Comparison of ENCODE assay signal across 10 cellular contexts in the genomic region with DNA sequence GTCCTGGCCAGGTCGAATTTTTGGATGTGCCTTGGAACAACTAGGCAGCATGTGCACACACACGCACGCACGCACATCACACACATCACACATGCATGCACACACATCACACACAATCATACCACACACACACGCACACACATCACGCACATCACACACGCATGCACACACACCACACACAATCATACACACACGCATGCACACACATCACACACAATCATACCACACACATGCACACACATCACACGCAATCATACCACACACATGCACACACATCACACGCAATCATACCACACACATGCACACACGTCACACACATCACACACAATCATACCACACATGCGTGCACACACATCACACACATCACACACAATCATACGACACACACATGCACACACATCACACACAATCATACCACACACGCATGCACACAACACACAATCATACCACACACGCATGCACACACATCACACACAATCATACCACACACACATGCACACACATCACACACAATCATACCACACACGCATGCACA. TPM values are rescaled to one million over a fixed set of nuclear protein-coding genes. Genes with fewer than 3 reads are reported as not detected.
DNase-seq lines count a peak whose midpoint lies in the region; TF ChIP-seq lines count a peak whose summit lies in the region.
"Not testable (repeated sequence)": the region's sequence is repeated elsewhere in the genome, so short reads cannot be mapped to it uniquely, and the experiment has no call there.
"Had no signal": no experiment of that assay in that cellular context is flagged by ENCODE, and none has a peak within 500 bp of the region (broad histone marks: within the 10 kb centered on the region; RNA-seq: fewer than 3 reads in every experiment).

No MANE protein-coding gene starts in this region.

- not testable (repeated sequence) for H3K9ac ChIP-seq in trophoblast cell (ENCODE audit: low read length)

- POLR2A ChIA-PET in HEK293 (lab: Yijun Ruan, JAX) = not testable (repeated sequence)

- not testable (repeated sequence) for H2AFZ ChIP-seq in trophoblast cell (ENCODE audit: insufficient read depth, low read length, poor library complexity)

- not testable (repeated sequence) for TF ChIP-seq EP300 in tibial nerve (IDR thresholded peaks at IDR 0.05)

- not testable (repeated sequence) for TF ChIP-seq POLR2A in tibial nerve (IDR thresholded peaks at IDR 0.05)

- H3K4ac ChIP-seq in trophoblast cell (ENCODE audit: low read depth, low read length) = not testable (repeated sequence)

- not testable (repeated sequence) for H3K79me2 ChIP-seq in trophoblast cell (ENCODE audit: control insufficient read depth, insufficient read depth, low read length, poor library complexity)

- H3K27me3 ChIP-seq in SJSA1 (replicated peaks); layer of hippocampus (ENCODE audit: control insufficient read depth, insufficient read depth, low read length); trophoblast cell (ENCODE audit: insufficient read depth, low read length); tibial nerve: not testable (repeated sequence)

- not testable (repeated sequence) for H2BK5ac ChIP-seq in trophoblast cell (ENCODE audit: low read depth, low read length, poor library complexity)

- not testable (repeated sequence) for H3K9me3 ChIP-seq in HEK293 (ENCODE audit: control insufficient read depth, insufficient read depth, low read depth, low read length); SJSA1 (replicated peaks); tibial nerve
- peaks cover 11% of the 10 kb centered on the region for H3K9me3 ChIP-seq in trophoblast cell (ENCODE audit: insufficient read depth, low read depth, low read length)

- not testable (repeated sequence) for H3K4me1 ChIP-seq in HEK293 (ENCODE audit: control insufficient read depth, insufficient read depth, low read length); trophoblast cell (ENCODE audit: control insufficient read depth in 1 of 2, insufficient read depth in 2 of 2, low read length in 2 of 2)
- H3K4me1 ChIP-seq in SJSA1 (replicated peaks) = peaks cover 55% of the 10 kb centered on the region
- H3K4me1 ChIP-seq in tibial nerve = peaks cover 0 to 53% (median 19%) of the 10 kb centered on the region in 4 donors

- WGBS in trophoblast cell (ENCODE audit: extremely low coverage, insufficient coverage, insufficient read length) = 100% methylated on average over 10 of the region's 16 CpGs
- 93% methylated on average over 16 of the region's 16 CpGs for WGBS in tibial nerve, 2 donors

- CTCF ChIA-PET in HEK293 (lab: Yijun Ruan, JAX) = not testable (repeated sequence)

- H3K18ac ChIP-seq in trophoblast cell (ENCODE audit: low read length) = not testable (repeated sequence)

- not testable (repeated sequence) for H4K8ac ChIP-seq in trophoblast cell (ENCODE audit: low read depth, low read length)

- H3K36me3 ChIP-seq in HEK293 (ENCODE audit: control insufficient read depth in 2 of 2, insufficient read depth in 1 of 2, low read length in 2 of 2); SJSA1; trophoblast cell (ENCODE audit: control insufficient read depth in 1 of 2, insufficient read depth in 2 of 2, low read length in 2 of 2); tibial nerve: not testable (repeated sequence)

- not testable (repeated sequence) for H4K91ac ChIP-seq in trophoblast cell (ENCODE audit: low read depth, low read length)

- H3K4me3 ChIP-seq in HEK293 (ENCODE audit: low read depth, low read length); SJSA1; tibial nerve: not testable (repeated sequence)
- peak overlapping the region; percentile 56 for H3K4me3 ChIP-seq in trophoblast cell (ENCODE audit: low read depth, low read length)

- not testable (repeated sequence) for H3K79me1 ChIP-seq in trophoblast cell (ENCODE audit: low read length)

- DNase-seq in SJSA1 (ENCODE audit: low read depth in 1 of 2, low spot score in 2 of 2); caudate nucleus (lab: John Stamatoyannopoulos, UW); trophoblast cell; tibial nerve (ENCODE audit: low spot score in 2 of 2): not testable (repeated sequence)

- not testable (repeated sequence) for H2BK120ac ChIP-seq in trophoblast cell (ENCODE audit: insufficient read depth, low read length, poor library complexity)

- not testable (repeated sequence) for H2AK5ac ChIP-seq in trophoblast cell (ENCODE audit: low read length)

- not testable (repeated sequence) for H4K12ac ChIP-seq in trophoblast cell (ENCODE audit: low read depth, low read length)

- not testable (repeated sequence) for H2BK12ac ChIP-seq in trophoblast cell (ENCODE audit: low read length)

- H3K23ac ChIP-seq in trophoblast cell (ENCODE audit: low read length) = peak overlapping the region; percentile 55

- not testable (repeated sequence) for H3K14ac ChIP-seq in trophoblast cell (ENCODE audit: low read length)

- not testable (repeated sequence) for H3K4me2 ChIP-seq in trophoblast cell (ENCODE audit: low read length)

- not testable (repeated sequence) for H3K27ac ChIP-seq in HEK293 (ENCODE audit: extremely low read depth, low read depth, low read length); trophoblast cell (ENCODE audit: low read depth, low read length)
- H3K27ac ChIP-seq in SJSA1 (peak overlapping the region; percentile 55; the same call in 1 of the 2 replicates), caudate nucleus (ENCODE audit: low read depth, low read length) (peak overlapping the region; percentile 36), layer of hippocampus (ENCODE audit: low read depth, low read length) (peak overlapping the region; percentile 38), tibial nerve (peak overlapping the region in 3 of 4 donors; percentile 61 to 82 (median 76))

- not testable (repeated sequence) for TF ChIP-seq CTCF in HEK293 (tag by site-specific recombination; IDR thresholded peaks at IDR 0.05); tibial nerve (IDR thresholded peaks at IDR 0.05)

TF ChIP-seq in HEK293, 187 proteins besides CTCF, POLR2A, EP300 and RAD21:
- TF ChIP-seq, protein P1, sequence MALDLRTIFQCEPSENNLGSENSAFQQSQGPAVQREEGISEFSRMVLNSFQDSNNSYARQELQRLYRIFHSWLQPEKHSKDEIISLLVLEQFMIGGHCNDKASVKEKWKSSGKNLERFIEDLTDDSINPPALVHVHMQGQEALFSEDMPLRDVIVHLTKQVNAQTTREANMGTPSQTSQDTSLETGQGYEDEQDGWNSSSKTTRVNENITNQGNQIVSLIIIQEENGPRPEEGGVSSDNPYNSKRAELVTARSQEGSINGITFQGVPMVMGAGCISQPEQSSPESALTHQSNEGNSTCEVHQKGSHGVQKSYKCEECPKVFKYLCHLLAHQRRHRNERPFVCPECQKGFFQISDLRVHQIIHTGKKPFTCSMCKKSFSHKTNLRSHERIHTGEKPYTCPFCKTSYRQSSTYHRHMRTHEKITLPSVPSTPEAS (tag by site-specific recombination; IDR thresholded peaks at IDR 0.05) = peak; percentile 63
- TF ChIP-seq, protein P2, sequence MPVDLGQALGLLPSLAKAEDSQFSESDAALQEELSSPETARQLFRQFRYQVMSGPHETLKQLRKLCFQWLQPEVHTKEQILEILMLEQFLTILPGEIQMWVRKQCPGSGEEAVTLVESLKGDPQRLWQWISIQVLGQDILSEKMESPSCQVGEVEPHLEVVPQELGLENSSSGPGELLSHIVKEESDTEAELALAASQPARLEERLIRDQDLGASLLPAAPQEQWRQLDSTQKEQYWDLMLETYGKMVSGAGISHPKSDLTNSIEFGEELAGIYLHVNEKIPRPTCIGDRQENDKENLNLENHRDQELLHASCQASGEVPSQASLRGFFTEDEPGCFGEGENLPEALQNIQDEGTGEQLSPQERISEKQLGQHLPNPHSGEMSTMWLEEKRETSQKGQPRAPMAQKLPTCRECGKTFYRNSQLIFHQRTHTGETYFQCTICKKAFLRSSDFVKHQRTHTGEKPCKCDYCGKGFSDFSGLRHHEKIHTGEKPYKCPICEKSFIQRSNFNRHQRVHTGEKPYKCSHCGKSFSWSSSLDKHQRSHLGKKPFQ (tag by site-specific recombination; IDR thresholded peaks at IDR 0.05) = peak; percentile 88

RNA-seq across cellular contexts. Expression of a gene that starts 9.5 kb away (rescaled TPM):
- 14.4 and 25.0 TPM in 2 replicates for total RNA-seq in SJSA1 (2014; rRNA removed; shearing (Covaris generic))
- 16.8 TPM in 2 replicates for polyA plus RNA-seq in trophoblast cell (2013)
- total RNA-seq in tibial nerve = 10 to 100 TPM; 18.0 to 32.8 (median 28.3) TPM

RNA-seq across cellular contexts. Expression of a gene that starts 15.8 kb away (rescaled TPM):
- total RNA-seq in SJSA1 (2014; rRNA removed; shearing (Covaris generic)) = 37.4 and 41.0 TPM in 2 replicates
- 41.1 and 42.0 TPM in 2 replicates for polyA plus RNA-seq in trophoblast cell (2013)
- 10 to 100 TPM; 51.6 to 76.6 (median 59.6) TPM for total RNA-seq in tibial nerve

RNA-seq across cellular contexts. Expression of a gene that starts 31.8 kb away (rescaled TPM):
- total RNA-seq in SJSA1 (2014; rRNA removed; shearing (Covaris generic)) = not detected in 2 replicates
- polyA plus RNA-seq in trophoblast cell (2013) = 761 and 882 TPM in 2 replicates
- not detected for total RNA-seq in tibial nerve
- total RNA-seq: CD4-positive, CD25-positive, alpha-beta regulatory T cell; G401; GM23338; H9 had no signal

RNA-seq across cellular contexts. Expression of a gene that starts 57.0 kb away (rescaled TPM):
- total RNA-seq in SJSA1 (2014; rRNA removed; shearing (Covaris generic)) = 7.7 and 19.8 TPM in 2 replicates
- polyA plus RNA-seq in trophoblast cell (2013) = 12.6 and 12.8 TPM in 2 replicates
- total RNA-seq in tibial nerve = 10 to 100 TPM; 36.7 to 57.7 (median 47.0) TPM
